In the genomic region with DNA sequence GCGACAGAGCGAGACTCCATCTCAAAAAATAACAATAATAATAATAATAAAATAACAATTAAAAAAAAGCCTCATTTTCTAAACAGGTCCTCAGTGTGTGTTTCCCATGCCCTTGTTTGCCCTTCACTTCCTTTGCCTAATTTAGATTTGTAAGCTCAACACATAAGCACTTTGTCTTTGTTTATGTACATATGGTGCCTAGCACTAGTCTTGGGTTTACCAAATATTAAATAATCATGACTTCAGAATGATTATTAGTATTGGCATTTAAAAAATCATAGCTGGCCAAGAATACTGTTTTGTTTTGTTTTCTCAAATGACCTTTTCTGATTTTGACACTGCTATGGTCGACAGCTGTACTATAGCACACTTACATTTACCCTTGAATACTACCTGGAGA, we compare ENCODE assay signal across 36 cellular contexts.
"Had no signal": no experiment of that assay in that cellular context is flagged by ENCODE, and none has a peak within 500 bp of the region (broad histone marks: within the 10 kb centered on the region; RNA-seq: fewer than 3 reads in every experiment).

No MANE protein-coding gene starts in this region.

- H3K27ac Mint-ChIP-seq: activated B cell treated with CpG ODN at 0.5 μM for 24 hours; activated CD4-positive, alpha-beta memory T cell treated with anti-CD3 and anti-CD28 coated beads for 36 hours; activated CD4-positive, alpha-beta T cell treated with anti-CD3 and anti-CD28 coated beads, Interleukin-2, amount 10 ng/mL, durations not matched to agents 24 days and 14 days; activated CD8-positive, alpha-beta memory T cell treated with anti-CD3 and anti-CD28 coated beads, Interleukin-2, amount 10 ng/mL, durations not matched to agents 7 days and 5 days; activated CD8-positive, alpha-beta T cell treated with anti-CD3 and anti-CD28 coated beads, Interleukin-2, amount 10 ng/mL, durations not matched to agents 7 days and 5 days; activated naive CD4-positive, alpha-beta T cell treated with anti-CD3 and anti-CD28 coated beads for 36 hours; activated naive CD4-positive, alpha-beta T cell treated with anti-CD3 and anti-CD28 coated beads, Interleukin-2, amount 50 U/mL, for 24 hours; activated naive CD8-positive, alpha-beta T cell treated with anti-CD3 and anti-CD28 coated beads for 36 hours; activated naive CD8-positive, alpha-beta T cell treated with anti-CD3 and anti-CD28 coated beads, Interleukin-2, amount 50 U/mL, for 24 hours; activated T-helper 1 cell treated with anti-CD3 and anti-CD28 coated beads, Interleukin-12 subunit alpha, Interleukin-12 subunit beta, Interleukin-2, Interleukin-4 antibody, amounts not matched to agents 30 ng/mL and 10 ng/mL and 1 ng/mL, durations not matched to agents 14 hours and 24 hours and 36 hours; activated T-helper 2 cell treated with anti-CD3 and anti-CD28 coated beads, Interferon-gamma antibody, Interleukin-2, Interleukin-4, amounts not matched to agents 10 μg/mL and 5 μg/mL and 100 μg/mL, durations not matched to agents 14 hours and 24 hours and 36 hours; dendritic cell treated with granulocyte-macrophage colony-stimulating factor and Interleukin-4, amounts not matched to agents 40 ng/mL and 50 ng/mL, for 4 days; T-helper 17 cell; T-helper 2 cell treated with Interferon-gamma antibody and Interleukin-4, amounts not matched to agents 5 μg/mL and 100 μg/mL, for 36 hours had no signal

- H3K4me3 ChIP-seq: adrenal gland, body of pancreas, coronary artery, esophagus muscularis mucosa, gastrocnemius medialis, heart left ventricle had no signal

- H3K4me3 Mint-ChIP-seq: activated B cell treated with CpG ODN at 0.5 μM for 24 hours; activated CD4-positive, alpha-beta memory T cell treated with anti-CD3 and anti-CD28 coated beads for 36 hours; activated CD4-positive, alpha-beta T cell treated with anti-CD3 and anti-CD28 coated beads, Interleukin-2, amount 10 ng/mL, durations not matched to agents 24 days and 14 days; activated CD8-positive, alpha-beta memory T cell treated with anti-CD3 and anti-CD28 coated beads, Interleukin-2, amount 10 ng/mL, durations not matched to agents 7 days and 5 days; activated CD8-positive, alpha-beta T cell treated with anti-CD3 and anti-CD28 coated beads, Interleukin-2, amount 10 ng/mL, durations not matched to agents 7 days and 5 days; activated naive CD4-positive, alpha-beta T cell treated with anti-CD3 and anti-CD28 coated beads for 36 hours; activated naive CD4-positive, alpha-beta T cell treated with anti-CD3 and anti-CD28 coated beads, Interleukin-2, amount 50 U/mL, for 24 hours; activated naive CD8-positive, alpha-beta T cell treated with anti-CD3 and anti-CD28 coated beads for 36 hours; activated naive CD8-positive, alpha-beta T cell treated with anti-CD3 and anti-CD28 coated beads, Interleukin-2, amount 50 U/mL, for 24 hours; activated T-helper 1 cell treated with anti-CD3 and anti-CD28 coated beads, Interleukin-12 subunit alpha, Interleukin-12 subunit beta, Interleukin-2, Interleukin-4 antibody, amounts not matched to agents 30 ng/mL and 10 ng/mL and 1 ng/mL, durations not matched to agents 14 hours and 24 hours and 36 hours; dendritic cell treated with granulocyte-macrophage colony-stimulating factor and Interleukin-4, amounts not matched to agents 40 ng/mL and 50 ng/mL, for 4 days; T-helper 17 cell; T-helper 2 cell treated with Interferon-gamma antibody and Interleukin-4, amounts not matched to agents 5 μg/mL and 100 μg/mL, for 36 hours had no signal

- H3K27ac ChIP-seq: adrenal gland, body of pancreas, coronary artery, esophagus muscularis mucosa, foreskin keratinocyte, gastrocnemius medialis, WERI-Rb-1 had no signal

- ATAC-seq: activated CD4-positive, CD25-positive, alpha-beta regulatory T cell treated with anti-CD3 and anti-CD28 coated beads, Interleukin-2, amount 50 U/mL, for 24 hours; activated CD8-positive, alpha-beta memory T cell treated with anti-CD3 and anti-CD28 coated beads, Interleukin-2, amount 10 ng/mL, durations not matched to agents 7 days and 5 days; activated CD8-positive, alpha-beta T cell treated with anti-CD3 and anti-CD28 coated beads, Interleukin-2, amount 10 ng/mL, durations not matched to agents 7 days and 5 days; activated naive CD8-positive, alpha-beta T cell treated with anti-CD3 and anti-CD28 coated beads, Interleukin-2, amount 50 U/mL, for 24 hours; body of pancreas; foreskin keratinocyte; gastrocnemius medialis; T-helper 17 cell had no signal

- DNase-seq: activated B cell treated with CpG ODN at 0.5 μM for 24 hours; activated CD4-positive, alpha-beta memory T cell treated with anti-CD3 and anti-CD28 coated beads for 36 hours; activated CD4-positive, alpha-beta T cell treated with anti-CD3 and anti-CD28 coated beads, Interleukin-2, amount 10 ng/mL, durations not matched to agents 24 days and 14 days; activated CD8-positive, alpha-beta memory T cell treated with anti-CD3 and anti-CD28 coated beads, Interleukin-2, amount 10 ng/mL, durations not matched to agents 7 days and 5 days; activated CD8-positive, alpha-beta memory T cell treated with anti-CD3 and anti-CD28 coated beads, Interleukin-2, amount 50 U/mL, for 4 hours; activated CD8-positive, alpha-beta T cell treated with anti-CD3 and anti-CD28 coated beads, Interleukin-2, amount 10 ng/mL, durations not matched to agents 7 days and 5 days; activated effector memory CD4-positive, alpha-beta T cell treated with anti-CD3 and anti-CD28 coated beads, Interleukin-2, amount 50 U/mL, for 16 hours; activated naive CD4-positive, alpha-beta T cell treated with anti-CD3 and anti-CD28 coated beads for 36 hours; activated naive CD8-positive, alpha-beta T cell treated with anti-CD3 and anti-CD28 coated beads for 36 hours; activated naive CD8-positive, alpha-beta T cell treated with anti-CD3 and anti-CD28 coated beads, Interleukin-2, amount 50 U/mL, for 24 hours; activated T-cell treated with anti-CD3 and anti-CD28 coated beads, Interleukin-2, amount 50 U/mL, for 1 hour; activated T-cell treated with anti-CD3 and anti-CD28 coated beads, Interleukin-2, amount 50 U/mL, for 48 hours; adrenal gland; amygdala; aorta; body of pancreas; central memory CD4-positive, alpha-beta T cell; cerebellar nuclear complex; effector CD8-positive, alpha-beta T cell; erythroblast; foreskin keratinocyte; gastrocnemius medialis; glutamatergic neuron; heart left ventricle; T-helper 1 cell; T-helper 17 cell; T1000; WERI-Rb-1 had no signal

- H3K9me3 ChIP-seq: adrenal gland, body of pancreas, esophagus muscularis mucosa, gastrocnemius medialis had no signal

- H3K27me3 ChIP-seq: adrenal gland, body of pancreas, esophagus muscularis mucosa, foreskin keratinocyte, gastrocnemius medialis, heart left ventricle had no signal

- H3K4me1 ChIP-seq: adrenal gland, body of pancreas, foreskin keratinocyte had no signal

- H3K9me3 Mint-ChIP-seq: activated B cell treated with CpG ODN at 0.5 μM for 24 hours; activated CD4-positive, alpha-beta T cell treated with anti-CD3 and anti-CD28 coated beads, Interleukin-2, amount 10 ng/mL, durations not matched to agents 24 days and 14 days; activated naive CD4-positive, alpha-beta T cell treated with anti-CD3 and anti-CD28 coated beads for 36 hours; activated naive CD4-positive, alpha-beta T cell treated with anti-CD3 and anti-CD28 coated beads, Interleukin-2, amount 50 U/mL, for 24 hours; activated naive CD8-positive, alpha-beta T cell treated with anti-CD3 and anti-CD28 coated beads for 36 hours; activated naive CD8-positive, alpha-beta T cell treated with anti-CD3 and anti-CD28 coated beads, Interleukin-2, amount 50 U/mL, for 24 hours; activated T-helper 1 cell treated with anti-CD3 and anti-CD28 coated beads, Interleukin-12 subunit alpha, Interleukin-12 subunit beta, Interleukin-2, Interleukin-4 antibody, amounts not matched to agents 30 ng/mL and 10 ng/mL and 1 ng/mL, durations not matched to agents 14 hours and 24 hours and 36 hours; activated T-helper 2 cell treated with anti-CD3 and anti-CD28 coated beads, Interferon-gamma antibody, Interleukin-2, Interleukin-4, amounts not matched to agents 10 μg/mL and 5 μg/mL and 100 μg/mL, durations not matched to agents 14 hours and 24 hours and 36 hours; dendritic cell treated with granulocyte-macrophage colony-stimulating factor and Interleukin-4, amounts not matched to agents 40 ng/mL and 50 ng/mL, for 4 days; T-helper 2 cell treated with Interferon-gamma antibody and Interleukin-4, amounts not matched to agents 5 μg/mL and 100 μg/mL, for 36 hours had no signal

- H3K4me1 Mint-ChIP-seq: activated B cell treated with CpG ODN at 0.5 μM for 24 hours had no signal

- H3K27me3 Mint-ChIP-seq: activated CD8-positive, alpha-beta memory T cell treated with anti-CD3 and anti-CD28 coated beads, Interleukin-2, amount 10 ng/mL, durations not matched to agents 7 days and 5 days had no signal

- H3K36me3 ChIP-seq: adrenal gland, esophagus muscularis mucosa, gastrocnemius medialis, heart left ventricle, WERI-Rb-1 had no signal
